Comparison of ENCODE assay signal across 1 cellular context in genomic region chr13:91346848-91347211, GRCh38.
TF ChIP-seq lines count a peak whose summit lies in the region.

No MANE protein-coding gene starts in this region.

TF ChIP-seq in HepG2, 621 proteins besides CTCF, POLR2A, EP300 and RAD21 (continued from another document):
- TF ChIP-seq MLXIP (CRISPR knock-in tag; IDR thresholded peaks at IDR 0.05; ENCODE audit: borderline replicate concordance): no peak
- TF ChIP-seq MED13 (CRISPR knock-in tag; IDR thresholded peaks at IDR 0.05): no peak
- TF ChIP-seq REXO4 (CRISPR knock-in tag; IDR thresholded peaks at IDR 0.05; ENCODE audit: borderline replicate concordance): no peak
- no peak for TF ChIP-seq ZNF530 (CRISPR knock-in tag; IDR thresholded peaks at IDR 0.05; ENCODE audit: low read depth)
- TF ChIP-seq PATZ1 (CRISPR knock-in tag; IDR thresholded peaks at IDR 0.05): peak; percentile 3; the same call in 1 of the 2 replicates
- TF ChIP-seq ATF7-NPFF (CRISPR knock-in tag; IDR thresholded peaks at IDR 0.05; ENCODE audit: low read depth): no peak
- no peak for TF ChIP-seq ZNF18 (CRISPR knock-in tag; IDR thresholded peaks at IDR 0.05; ENCODE audit: insufficient replicate concordance)
- TF ChIP-seq SOX13 (IDR thresholded peaks at IDR 0.05): peak; percentile 14; the same call in 1 of the 2 replicates
- TF ChIP-seq SOX13 (CRISPR knock-in tag; conservative IDR thresholded peaks at IDR 0.05 in 1 of 2, IDR thresholded peaks at IDR 0.05 in 1 of 2): 0 out of 4 replicates have a peak, but pooled peaks of 1 of the 2 experiments have one; percentile 2
- TF ChIP-seq ARID4A (CRISPR knock-in tag; IDR thresholded peaks at IDR 0.05; ENCODE audit: borderline replicate concordance): no peak
- TF ChIP-seq ZNF256 (CRISPR knock-in tag; conservative IDR thresholded peaks at IDR 0.05): no peak
- no peak for TF ChIP-seq AFF4 (CRISPR knock-in tag; IDR thresholded peaks at IDR 0.05)
- no peak for TF ChIP-seq TBL1XR1 (IDR thresholded peaks at IDR 0.05; ENCODE audit: borderline replicate concordance, low read length, partially characterized antibody)
- no peak for TF ChIP-seq ZKSCAN5 (CRISPR knock-in tag; IDR thresholded peaks at IDR 0.05)
- TF ChIP-seq BCL3 (CRISPR knock-in tag; IDR thresholded peaks at IDR 0.05): no peak
- TF ChIP-seq ZNF333 (CRISPR knock-in tag; IDR thresholded peaks at IDR 0.05; ENCODE audit: borderline replicate concordance): no peak
- peak; percentile 100 for TF ChIP-seq CBX2 (IDR thresholded peaks at IDR 0.05; ENCODE audit: low read depth, low read length)
- TF ChIP-seq CBX2 (CRISPR knock-in tag; IDR thresholded peaks at IDR 0.05; ENCODE audit: low read depth): no peak
- 0 out of 2 replicates have a peak, but pooled peaks have one; percentile 21 for TF ChIP-seq KLF6 (CRISPR knock-in tag; IDR thresholded peaks at IDR 0.05)
- TF ChIP-seq CBFB (CRISPR knock-in tag; IDR thresholded peaks at IDR 0.05): no peak
- TF ChIP-seq FOSL2 (CRISPR knock-in tag; IDR thresholded peaks at IDR 0.05): no peak
- no peak for TF ChIP-seq HOXD1 (CRISPR knock-in tag; IDR thresholded peaks at IDR 0.05)
- TF ChIP-seq SOX5 (CRISPR knock-in tag; IDR thresholded peaks at IDR 0.05; ENCODE audit: borderline replicate concordance): no peak
- no peak for TF ChIP-seq ZNF441 (CRISPR knock-in tag; IDR thresholded peaks at IDR 0.05; ENCODE audit: borderline replicate concordance)
- TF ChIP-seq BRD4 (CRISPR knock-in tag; IDR thresholded peaks at IDR 0.05): 0 out of 2 replicates have a peak, but pooled peaks have one; percentile 5
- TF ChIP-seq ZNF784 (CRISPR knock-in tag; IDR thresholded peaks at IDR 0.05; ENCODE audit: borderline replicate concordance): no peak
- no peak for TF ChIP-seq ZNF232 (CRISPR knock-in tag; IDR thresholded peaks at IDR 0.05; ENCODE audit: borderline replicate concordance)
- TF ChIP-seq ARID3A (IDR thresholded peaks at IDR 0.05; ENCODE audit: low read depth, low read length): no peak
- no peak for TF ChIP-seq ETS1 (CRISPR knock-in tag; IDR thresholded peaks at IDR 0.05)
- TF ChIP-seq PHF8 (CRISPR knock-in tag; IDR thresholded peaks at IDR 0.05): no peak
- TF ChIP-seq MBD4 (IDR thresholded peaks at IDR 0.05; ENCODE audit: borderline replicate concordance, low read length): no peak
- TF ChIP-seq MEIS1 (CRISPR knock-in tag; IDR thresholded peaks at IDR 0.05; ENCODE audit: borderline replicate concordance): no peak
- no peak for TF ChIP-seq ZNF34 (CRISPR knock-in tag; IDR thresholded peaks at IDR 0.05; ENCODE audit: borderline replicate concordance)
- no peak for TF ChIP-seq PCBP1 (IDR thresholded peaks at IDR 0.05; ENCODE audit: borderline replicate concordance, low read depth, low read length)
TF ChIP-seq in HepG2: peak in this region for 18.
